Comparison of ENCODE assay signal across 26 cellular contexts in the genomic region with DNA sequence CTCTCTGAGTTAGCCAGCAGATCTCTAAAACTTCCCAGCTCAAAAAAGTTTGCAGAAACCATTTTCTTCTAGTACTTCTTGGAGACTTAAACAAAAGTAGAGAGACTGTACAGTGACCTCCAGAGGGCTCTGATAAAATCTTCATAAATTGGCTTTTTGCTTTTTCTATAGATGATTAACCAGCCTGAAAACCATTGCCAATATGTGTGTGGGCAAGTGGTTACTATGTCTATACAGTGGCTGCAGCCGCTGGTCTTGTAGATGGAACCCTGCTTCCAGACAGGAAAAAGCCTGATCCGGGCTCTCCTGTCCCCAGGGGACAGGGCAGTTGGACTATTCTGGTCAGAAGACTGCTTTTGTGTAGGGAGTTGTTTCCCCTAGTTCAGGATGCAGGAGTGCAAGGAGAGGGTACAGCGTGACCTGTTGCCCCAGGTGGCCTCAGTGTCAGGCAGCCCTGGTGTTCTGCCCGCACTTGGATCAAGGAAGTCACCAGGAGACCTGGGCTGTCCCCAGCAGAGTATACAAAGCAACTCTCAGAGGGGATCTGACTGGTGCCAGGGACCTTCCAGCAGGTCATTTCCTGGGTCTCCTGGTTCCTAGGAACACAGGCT.
"Had no signal": no experiment of that assay in that cellular context is flagged by ENCODE, and none has a peak within 500 bp of the region (broad histone marks: within the 10 kb centered on the region; RNA-seq: fewer than 3 reads in every experiment).

No MANE protein-coding gene starts in this region.

- H3K36me3 Mint-ChIP-seq: activated CD8-positive, alpha-beta memory T cell treated with anti-CD3 and anti-CD28 coated beads, Interleukin-2, amount 10 ng/mL, durations not matched to agents 7 days and 5 days; activated naive CD4-positive, alpha-beta T cell treated with anti-CD3 and anti-CD28 coated beads, Interleukin-2, amount 50 U/mL, for 24 hours; T-cell had no signal

- H3K4me1 Mint-ChIP-seq: activated B cell treated with CpG ODN at 0.5 μM for 24 hours; activated CD4-positive, alpha-beta T cell treated with anti-CD3 and anti-CD28 coated beads, Interleukin-2, amount 10 ng/mL, durations not matched to agents 24 days and 14 days; activated CD8-positive, alpha-beta memory T cell treated with anti-CD3 and anti-CD28 coated beads, Interleukin-2, amount 10 ng/mL, durations not matched to agents 7 days and 5 days; activated naive CD4-positive, alpha-beta T cell treated with anti-CD3 and anti-CD28 coated beads, Interleukin-2, amount 50 U/mL, for 24 hours; T-cell had no signal

- H3K27ac Mint-ChIP-seq: activated B cell treated with CpG ODN at 0.5 μM for 24 hours; activated CD4-positive, alpha-beta T cell treated with anti-CD3 and anti-CD28 coated beads, Interleukin-2, amount 10 ng/mL, durations not matched to agents 24 days and 14 days; activated CD8-positive, alpha-beta memory T cell treated with anti-CD3 and anti-CD28 coated beads, Interleukin-2, amount 10 ng/mL, durations not matched to agents 7 days and 5 days; activated naive CD4-positive, alpha-beta T cell treated with anti-CD3 and anti-CD28 coated beads, Interleukin-2, amount 50 U/mL, for 24 hours; activated T-cell treated with anti-CD3 and anti-CD28 coated beads, Interleukin-2, amount 50 U/mL, for 24 hours; activated T-helper 1 cell treated with anti-CD3 and anti-CD28 coated beads, Interleukin-12 subunit alpha, Interleukin-12 subunit beta, Interleukin-2, Interleukin-4 antibody, amounts not matched to agents 30 ng/mL and 10 ng/mL and 1 ng/mL, durations not matched to agents 14 hours and 24 hours and 36 hours; T-cell had no signal

- FAIRE-seq: bronchial epithelial cell, TTC549 had no signal

- DNase-seq: activated B cell treated with CpG ODN at 0.5 μM for 24 hours; activated CD4-positive, alpha-beta T cell treated with anti-CD3 and anti-CD28 coated beads for 1 hour; activated CD4-positive, alpha-beta T cell treated with anti-CD3 and anti-CD28 coated beads, Interleukin-2, amount 10 ng/mL, durations not matched to agents 24 days and 14 days; activated CD4-positive, alpha-beta T cell treated with anti-CD3 and anti-CD28 coated beads, Interleukin-2, amount 50 U/mL, for 48 hours; activated CD8-positive, alpha-beta memory T cell treated with anti-CD3 and anti-CD28 coated beads, Interleukin-2, amount 10 ng/mL, durations not matched to agents 7 days and 5 days; activated effector memory CD4-positive, alpha-beta T cell treated with Interleukin-2 at 50 U/mL for 16 hours; activated naive CD4-positive, alpha-beta T cell; activated T-cell treated with anti-CD3 and anti-CD28 coated beads, Interleukin-2, amount 50 U/mL, for 24 hours; aorta; Kasumi-1; KBM-7; NCI-H1105 treated with DMSO at 0.1 percent for 48 hours; NCI-H1436 treated with DMSO at 0.1 percent for 48 hours; NCI-H187; NCI-H2081; NCI-H446; NCI-H524; PC-9; T-cell; T-helper 2 cell; T1000 had no signal

- ATAC-seq: activated CD8-positive, alpha-beta memory T cell treated with anti-CD3 and anti-CD28 coated beads, Interleukin-2, amount 10 ng/mL, durations not matched to agents 7 days and 5 days; T-cell had no signal

- H3K4me3 ChIP-seq: PC-9, SK-N-MC had no signal

- H2AFZ ChIP-seq: PC-9 had no signal

- H3K9me3 Mint-ChIP-seq: activated B cell treated with CpG ODN at 0.5 μM for 24 hours; activated CD4-positive, alpha-beta T cell treated with anti-CD3 and anti-CD28 coated beads, Interleukin-2, amount 10 ng/mL, durations not matched to agents 24 days and 14 days; activated T-cell treated with anti-CD3 and anti-CD28 coated beads, Interleukin-2, amount 50 U/mL, for 24 hours; activated T-helper 1 cell treated with anti-CD3 and anti-CD28 coated beads, Interleukin-12 subunit alpha, Interleukin-12 subunit beta, Interleukin-2, Interleukin-4 antibody, amounts not matched to agents 30 ng/mL and 10 ng/mL and 1 ng/mL, durations not matched to agents 14 hours and 24 hours and 36 hours; T-cell had no signal

- H3K4me3 Mint-ChIP-seq: activated B cell treated with CpG ODN at 0.5 μM for 24 hours; activated CD4-positive, alpha-beta T cell treated with anti-CD3 and anti-CD28 coated beads, Interleukin-2, amount 10 ng/mL, durations not matched to agents 24 days and 14 days; activated CD8-positive, alpha-beta memory T cell treated with anti-CD3 and anti-CD28 coated beads, Interleukin-2, amount 10 ng/mL, durations not matched to agents 7 days and 5 days; activated naive CD4-positive, alpha-beta T cell treated with anti-CD3 and anti-CD28 coated beads, Interleukin-2, amount 50 U/mL, for 24 hours; activated T-cell treated with anti-CD3 and anti-CD28 coated beads, Interleukin-2, amount 50 U/mL, for 24 hours; activated T-helper 1 cell treated with anti-CD3 and anti-CD28 coated beads, Interleukin-12 subunit alpha, Interleukin-12 subunit beta, Interleukin-2, Interleukin-4 antibody, amounts not matched to agents 30 ng/mL and 10 ng/mL and 1 ng/mL, durations not matched to agents 14 hours and 24 hours and 36 hours; T-cell had no signal

- H3K27ac ChIP-seq: PC-9, SK-N-MC had no signal

- H3K4me2 ChIP-seq: PC-9 had no signal
